In genomic region chr15:31324739-31325431, GRCh38 we compare ENCODE assay signal across 8 cellular contexts. TPM values are rescaled to one million over a fixed set of nuclear protein-coding genes. Genes with fewer than 3 reads are reported as not detected.
A peak's percentile ranks its signal among the peaks of the same experiment; 100 is the strongest.
DNase-seq lines count a peak whose midpoint lies in the region.

No MANE protein-coding gene starts in this region.

- H3K27me3 Mint-ChIP-seq in T-helper 2 cell treated with Interferon-gamma antibody and Interleukin-4, amounts not matched to agents 5 μg/mL and 100 μg/mL, for 36 hours (ENCODE audit: low read depth): no peaks in the 10 kb centered on the region
- no peaks in the 10 kb centered on the region for H3K27me3 Mint-ChIP-seq in activated T-helper 2 cell treated with anti-CD3 and anti-CD28 coated beads, Interferon-gamma antibody, Interleukin-2, Interleukin-4, amounts not matched to agents 10 μg/mL and 5 μg/mL and 100 μg/mL, durations not matched to agents 14 hours and 24 hours and 36 hours (ENCODE audit: low read depth)
- peaks cover 17 to 33% (median 21%) of the 10 kb centered on the region in 3 donors for H3K27me3 Mint-ChIP-seq in immature natural killer cell (ENCODE audit: low read depth in 3 of 3)

- intact Hi-C loops in activated T-helper 2 cell treated with anti-CD3 and anti-CD28 coated beads, Interferon-gamma antibody, Interleukin-2, Interleukin-4, amounts not matched to agents 10 μg/mL and 5 μg/mL and 100 μg/mL, durations not matched to agents 14 hours and 24 hours and 36 hours (cut with micrococcal nuclease): loop anchor here (5.0 kb wide), 1 partner anchor 63 kb away; no protein-coding TSS in a partner anchor

- peaks cover 10% of the 10 kb centered on the region for H3K9me3 Mint-ChIP-seq in T-helper 2 cell treated with Interferon-gamma antibody and Interleukin-4, amounts not matched to agents 5 μg/mL and 100 μg/mL, for 36 hours
- peaks cover 7% of the 10 kb centered on the region for H3K9me3 Mint-ChIP-seq in activated T-helper 2 cell treated with anti-CD3 and anti-CD28 coated beads, Interferon-gamma antibody, Interleukin-2, Interleukin-4, amounts not matched to agents 10 μg/mL and 5 μg/mL and 100 μg/mL, durations not matched to agents 14 hours and 24 hours and 36 hours
- H3K9me3 Mint-ChIP-seq in immature natural killer cell: no peaks in the 10 kb centered on the region

- peaks cover 31% of the 10 kb centered on the region for H3K4me1 Mint-ChIP-seq in T-helper 2 cell treated with Interferon-gamma antibody and Interleukin-4, amounts not matched to agents 5 μg/mL and 100 μg/mL, for 36 hours (ENCODE audit: low read depth)
- peaks cover 31% of the 10 kb centered on the region for H3K4me1 Mint-ChIP-seq in activated T-helper 2 cell treated with anti-CD3 and anti-CD28 coated beads, Interferon-gamma antibody, Interleukin-2, Interleukin-4, amounts not matched to agents 10 μg/mL and 5 μg/mL and 100 μg/mL, durations not matched to agents 14 hours and 24 hours and 36 hours (ENCODE audit: low read depth)
- peaks cover 31 to 37% of the 10 kb centered on the region in 2 donors for H3K4me1 Mint-ChIP-seq in immature natural killer cell

- H3K27ac Mint-ChIP-seq in T-helper 2 cell treated with Interferon-gamma antibody and Interleukin-4, amounts not matched to agents 5 μg/mL and 100 μg/mL, for 36 hours: peak overlapping the region; percentile 95
- peak overlapping the region; percentile 90 for H3K27ac Mint-ChIP-seq in activated T-helper 2 cell treated with anti-CD3 and anti-CD28 coated beads, Interferon-gamma antibody, Interleukin-2, Interleukin-4, amounts not matched to agents 10 μg/mL and 5 μg/mL and 100 μg/mL, durations not matched to agents 14 hours and 24 hours and 36 hours
- H3K27ac Mint-ChIP-seq in immature natural killer cell: peak overlapping the region; percentile 89 to 97 (median 95)

- peak overlapping the region; percentile 99 for H3K27ac ChIP-seq in substantia nigra (ENCODE audit: low read depth, low read length, poor library complexity, severe bottlenecking)

- no peak for DNase-seq in T-helper 2 cell treated with Interferon-gamma antibody and Interleukin-4, amounts not matched to agents 5 μg/mL and 100 μg/mL, for 36 hours (ENCODE audit: low spot score)
- no peak for DNase-seq in T-helper 2 cell
- DNase-seq in activated T-helper 2 cell treated with anti-CD3 and anti-CD28 coated beads, Interferon-gamma antibody, Interleukin-2, Interleukin-4, amounts not matched to agents 10 μg/mL and 5 μg/mL and 100 μg/mL, durations not matched to agents 14 hours and 24 hours and 36 hours (ENCODE audit: low spot score): no peak
- DNase-seq in immature natural killer cell: no peak
- no peak for DNase-seq in substantia nigra (lab: John Stamatoyannopoulos, UW)
- no peak for DNase-seq in kidney tubule cell (ENCODE audit: low spot score)
- DNase-seq in DMS153 (lab: John Stamatoyannopoulos, UW): no peak
- no peak for DNase-seq in stimulated activated naive CD4-positive, alpha-beta T cell treated with Interleukin-2 at 50 U/mL for 16 hours (lab: John Stamatoyannopoulos, UW)

- peaks cover 28% of the 10 kb centered on the region for H3K36me3 Mint-ChIP-seq in T-helper 2 cell treated with Interferon-gamma antibody and Interleukin-4, amounts not matched to agents 5 μg/mL and 100 μg/mL, for 36 hours (ENCODE audit: low read depth)
- H3K36me3 Mint-ChIP-seq in activated T-helper 2 cell treated with anti-CD3 and anti-CD28 coated beads, Interferon-gamma antibody, Interleukin-2, Interleukin-4, amounts not matched to agents 10 μg/mL and 5 μg/mL and 100 μg/mL, durations not matched to agents 14 hours and 24 hours and 36 hours (ENCODE audit: low read depth): peaks cover 27% of the 10 kb centered on the region
- no peaks in the 10 kb centered on the region for H3K36me3 Mint-ChIP-seq in immature natural killer cell

- peak overlapping the region; percentile 94 for H3K4me3 Mint-ChIP-seq in T-helper 2 cell treated with Interferon-gamma antibody and Interleukin-4, amounts not matched to agents 5 μg/mL and 100 μg/mL, for 36 hours
- H3K4me3 Mint-ChIP-seq in activated T-helper 2 cell treated with anti-CD3 and anti-CD28 coated beads, Interferon-gamma antibody, Interleukin-2, Interleukin-4, amounts not matched to agents 10 μg/mL and 5 μg/mL and 100 μg/mL, durations not matched to agents 14 hours and 24 hours and 36 hours (ENCODE audit: low read depth): peak overlapping the region; percentile 86
- H3K4me3 Mint-ChIP-seq in immature natural killer cell: peak overlapping the region; percentile 87 to 92 (median 89)

RNA-seq across cellular contexts. Expression of gene KLF13, which starts 1.8 kb away (rescaled TPM):
- total RNA-seq in activated T-helper 2 cell treated with anti-CD3 and anti-CD28 coated beads, Interferon-gamma antibody, Interleukin-2, Interleukin-4, amounts not matched to agents 10 μg/mL and 5 μg/mL and 100 μg/mL, durations not matched to agents 14 hours and 24 hours and 36 hours: 127 and 132 TPM in 2 replicates
- 10 to 100 TPM; 24.7 to 89.9 (median 47.2) TPM for polyA plus RNA-seq in immature natural killer cell
